Comparison of ENCODE assay signal across 9 cellular contexts in genomic region chr22:31089101-31090100, GRCh38. TPM values are rescaled to one million over a fixed set of nuclear protein-coding genes. Genes with fewer than 3 reads are reported as not detected.
A peak's percentile ranks its signal among the peaks of the same experiment; 100 is the strongest.
DNase-seq lines count a peak whose midpoint lies in the region; ATAC-seq and TF ChIP-seq lines count a peak whose summit lies in the region.
"Had no signal": no experiment of that assay in that cellular context is flagged by ENCODE, and none has a peak within 500 bp of the region (broad histone marks: within the 10 kb centered on the region; RNA-seq: fewer than 3 reads in every experiment).

No MANE protein-coding gene starts in this region.

- H3K27me3 ChIP-seq in cardiac muscle cell: no peaks in the 10 kb centered on the region
- H3K27me3 ChIP-seq in skeletal muscle tissue (ENCODE audit: control insufficient read depth in 3 of 3, insufficient read depth in 3 of 3, low read length in 3 of 3): no peaks in the 10 kb centered on the region

- H3K36me3 ChIP-seq in cardiac muscle cell (no peaks in the 10 kb centered on the region), skeletal muscle tissue (ENCODE audit: control insufficient read depth in 3 of 3, insufficient read depth in 3 of 3, low read length in 3 of 3) (peaks cover 22 to 49% (median 35%) of the 10 kb centered on the region in 3 donors)

- no peaks in the 10 kb centered on the region for H3K27me3 Mint-ChIP-seq in activated T-cell treated with anti-CD3 and anti-CD28 coated beads, Interleukin-2, amount 50 U/mL, for 4 hours (ENCODE audit: low read depth)

- H3K9ac ChIP-seq in skeletal muscle tissue (ENCODE audit: low read depth in 1 of 3, low read length in 3 of 3): peak overlapping the region in 1 of 3 donors; percentile 66

- no peak overlapping the region for H3K4me3 ChIP-seq in cardiac muscle cell
- H3K4me3 ChIP-seq in skeletal muscle tissue (ENCODE audit: low read length in 3 of 3): no peak overlapping the region

- no peak overlapping the region for H3K4me3 Mint-ChIP-seq in activated T-cell treated with anti-CD3 and anti-CD28 coated beads, Interleukin-2, amount 50 U/mL, for 4 hours

- ATAC-seq in activated T-cell treated with anti-CD3 and anti-CD28 coated beads, Interleukin-2, amount 50 U/mL, for 4 hours: no peak
- no peak for ATAC-seq in GM19023 (IDR thresholded peaks at IDR 0.05; ENCODE audit: unreplicated experiment)

- peaks cover 2% of the 10 kb centered on the region for H3K4me1 Mint-ChIP-seq in activated T-cell treated with anti-CD3 and anti-CD28 coated beads, Interleukin-2, amount 50 U/mL, for 4 hours (ENCODE audit: low read depth)

- H3K36me3 Mint-ChIP-seq in activated T-cell treated with anti-CD3 and anti-CD28 coated beads, Interleukin-2, amount 50 U/mL, for 4 hours (ENCODE audit: insufficient read depth): no peaks in the 10 kb centered on the region

- peak; percentile 74 for TF ChIP-seq RAD21 in Ishikawa (IDR thresholded peaks at IDR 0.05; ENCODE audit: low read depth)

- H3K4me1 ChIP-seq in cardiac muscle cell (ENCODE audit: low read depth) (peaks cover 10% of the 10 kb centered on the region), skeletal muscle tissue (ENCODE audit: control insufficient read depth in 3 of 3, insufficient read depth in 3 of 3, low read length in 3 of 3) (peaks cover 19 to 78% (median 62%) of the 10 kb centered on the region in 3 donors)

- TF ChIP-seq CTCF in cardiac muscle cell (IDR thresholded peaks at IDR 0.05; ENCODE audit: low read depth, low read length): peak; percentile 89

- H3K9me3 Mint-ChIP-seq in activated T-cell treated with anti-CD3 and anti-CD28 coated beads, Interleukin-2, amount 50 U/mL, for 4 hours: no peaks in the 10 kb centered on the region

- DNase-seq in DMS 273 (lab: John Stamatoyannopoulos, UW; ENCODE audit: unreplicated experiment): peak; percentile 73
- DNase-seq in DMS 273 treated with DMSO at 0.1 percent for 48 hours (lab: John Stamatoyannopoulos, UW): no peak
- peak; percentile 27 for DNase-seq in activated T-cell treated with anti-CD3 and anti-CD28 coated beads, Interleukin-2, amount 50 U/mL, for 4 hours
- DNase-seq in cardiac muscle cell (ENCODE audit: low read depth in 1 of 2, low spot score in 1 of 2): peak; percentile 65 to 73
- no peak for DNase-seq in dedifferentiated amniotic fluid mesenchymal stem cell (ENCODE audit: extremely low spot score)

- H3K27ac ChIP-seq in cardiac muscle cell: no peak overlapping the region
- H3K27ac ChIP-seq in skeletal muscle tissue (ENCODE audit: low read depth, low read length): peak overlapping the region; percentile 72

- TF ChIP-seq EP300 in Ishikawa (IDR thresholded peaks at IDR 0.05; ENCODE audit: borderline replicate concordance): no peak

- H3K9me3 ChIP-seq in cardiac muscle cell (ENCODE audit: low read depth) (no peaks in the 10 kb centered on the region), skeletal muscle tissue (ENCODE audit: control insufficient read depth in 3 of 3, low read length in 3 of 3) (no peaks in the 10 kb centered on the region)

TF ChIP-seq in Ishikawa, 13 proteins besides CTCF, POLR2A, EP300 and RAD21:
- no peak for TF ChIP-seq CEBPB (IDR thresholded peaks at IDR 0.05)
- TF ChIP-seq CREB1 (IDR thresholded peaks at IDR 0.05; ENCODE audit: low read depth): no peak
- no peak for TF ChIP-seq USF1 (IDR thresholded peaks at IDR 0.05)

RNA-seq across cellular contexts. Expression of gene SMTN, which starts 8.3 kb away (rescaled TPM):
- total RNA-seq in activated T-cell treated with anti-CD3 and anti-CD28 coated beads, Interleukin-2, amount 50 U/mL, for 4 hours: 10 to 100 TPM in 1 of 3 donors, 1 to 10 TPM in 2; 8.9 to 10.4 (median 9.4) TPM
- 29.0 and 72.0 TPM in 2 replicates for total RNA-seq in cardiac muscle cell
- 33.9 and 54.0 TPM in 2 replicates for polyA plus RNA-seq in cardiac muscle cell
- total RNA-seq in skeletal muscle tissue: 57.9 TPM

RNA-seq across cellular contexts. Expression of gene SELENOM, which starts 18.0 kb away (rescaled TPM):
- 10 to 100 TPM in 2 of 3 donors, 1 to 10 TPM in 1; 8.1 to 19.2 (median 12.1) TPM for total RNA-seq in activated T-cell treated with anti-CD3 and anti-CD28 coated beads, Interleukin-2, amount 50 U/mL, for 4 hours
- total RNA-seq in cardiac muscle cell (88.8 and 111 TPM in 2 replicates), skeletal muscle tissue (16.2 TPM)
- 84.0 and 97.4 TPM in 2 replicates for polyA plus RNA-seq in cardiac muscle cell

RNA-seq across cellular contexts. Expression of gene INPP5J, which starts 33.4 kb away (rescaled TPM):
- under 1 TPM in 2 of 3 donors, not detected in 1; 0.16 to 0.21 TPM for total RNA-seq in activated T-cell treated with anti-CD3 and anti-CD28 coated beads, Interleukin-2, amount 50 U/mL, for 4 hours
- total RNA-seq in cardiac muscle cell: 19.8 and 25.9 TPM in 2 replicates
- 21.9 and 26.0 TPM in 2 replicates for polyA plus RNA-seq in cardiac muscle cell
- not detected for total RNA-seq in skeletal muscle tissue
- total RNA-seq: T-helper 2 cell treated with Interferon-gamma antibody and Interleukin-4, amounts not matched to agents 100 ng/mL and 5 ng/mL, for 36 hours had no signal

RNA-seq across cellular contexts. Expression of gene PLA2G3, which starts 50.9 kb away (rescaled TPM):
- not detected for total RNA-seq in activated T-cell treated with anti-CD3 and anti-CD28 coated beads, Interleukin-2, amount 50 U/mL, for 4 hours
- 1.1 and 10.0 TPM in 2 replicates for total RNA-seq in cardiac muscle cell
- 7.3 TPM in 1 of 2 replicates, not detected in the other for polyA plus RNA-seq in cardiac muscle cell
- not detected for total RNA-seq in skeletal muscle tissue
- total RNA-seq: T-helper 2 cell treated with Interferon-gamma antibody and Interleukin-4, amounts not matched to agents 100 ng/mL and 5 ng/mL, for 36 hours had no signal

Comparison
In these comparisons a context has a peak if more than half of its experiments do, and no peak if none do; other contexts are left out.
1. DNase-seq: peak in DMS 273 (single experiment), activated T-cell treated with anti-CD3 and anti-CD28 coated beads, Interleukin-2, amount 50 U/mL, for 4 hours (single experiment) and cardiac muscle cell (2 of 2); none in DMS 273 treated with DMSO at 0.1 percent for 48 hours (single experiment) and dedifferentiated amniotic fluid mesenchymal stem cell (single experiment).
2. RNA of gene INPP5J, which starts 33.4 kb away (total RNA-seq): 19.8 to 25.9 TPM in cardiac muscle cell; 0.16 to 0.21 TPM in activated T-cell treated with anti-CD3 and anti-CD28 coated beads, Interleukin-2, amount 50 U/mL, for 4 hours and not detected in skeletal muscle tissue (single experiment); every median in the first group is over 10 times any median in the second.